ENCODE assay signal across 12 cellular contexts in genomic region chr17:68759002-68759342, GRCh38.
DNase-seq lines count a peak whose midpoint lies in the region; ATAC-seq and TF ChIP-seq lines count a peak whose summit lies in the region.
"Had no signal": no experiment of that assay in that cellular context is flagged by ENCODE, and none has a peak within 500 bp of the region (broad histone marks: within the 10 kb centered on the region; RNA-seq: fewer than 3 reads in every experiment).

No MANE protein-coding gene starts in this region.

- peak overlapping the region; percentile 67 for H3K9ac ChIP-seq in iPS-18a (ENCODE audit: low read length)

- H3K4me1 ChIP-seq in SJCRH30 = peaks cover 12% of the 10 kb centered on the region
- peaks cover 9% of the 10 kb centered on the region for H3K4me1 ChIP-seq in iPS-18a (ENCODE audit: control insufficient read depth, low read depth, low read length)
- peaks cover 6 to 7% of the 10 kb centered on the region in 2 donors for H3K4me1 ChIP-seq in gastrocnemius medialis

- CTCF ChIA-PET in Calu3 (lab: Charles Lee) = interaction anchor here (0.5 to 0.6 kb wide), 2 partner anchors 321 to 477 kb away, joined by 3 to 4 read pairs; no protein-coding TSS in a partner anchor
- CTCF ChIA-PET in T-cell (lab: Charles Lee) = no interaction called here

- H3K4me1 Mint-ChIP-seq in Calu3 (ENCODE audit: low read depth, unreplicated experiment) = peaks cover 25% of the 10 kb centered on the region
- H3K4me1 Mint-ChIP-seq in T-cell = peaks cover 7 to 9% (median 7%) of the 10 kb centered on the region in 3 donors

- no TSS peak for BruUV-seq in Calu3 (replicated peaks; lab: Mats Ljungman, UMichigan)

- H3K27me3 Mint-ChIP-seq in Calu3 (ENCODE audit: unreplicated experiment) = no peaks in the 10 kb centered on the region
- H3K27me3 Mint-ChIP-seq in T-cell = peaks cover 3 to 7% of the 10 kb centered on the region in 2 donors

- H3K27ac Mint-ChIP-seq in Calu3 (ENCODE audit: unreplicated experiment) = peak overlapping the region; percentile 90
- H3K27ac Mint-ChIP-seq in T-cell = no peak overlapping the region
- H3K27ac Mint-ChIP-seq: CD4-positive, CD25-positive, alpha-beta regulatory T cell had no signal

- H3K9me3 ChIP-seq in SJCRH30 (replicated peaks) = peaks cover 7% of the 10 kb centered on the region; the same call in 1 of the 2 replicates
- H3K9me3 ChIP-seq in iPS-18a (ENCODE audit: control insufficient read depth, low read depth, low read length) = no peaks in the 10 kb centered on the region
- H3K9me3 ChIP-seq in gastrocnemius medialis = no peaks in the 10 kb centered on the region

- H3K27ac ChIP-seq in SJCRH30 (peak overlapping the region; percentile 95), iPS-18a (ENCODE audit: low read length) (peak overlapping the region; percentile 79), gastrocnemius medialis (peak overlapping the region; percentile 73 to 87 (median 78))

- H3K9me3 Mint-ChIP-seq in Calu3 (ENCODE audit: low read depth, unreplicated experiment) (no peaks in the 10 kb centered on the region), T-cell (no peaks in the 10 kb centered on the region)

- H3K27me3 ChIP-seq in SJCRH30 (no peaks in the 10 kb centered on the region), iPS-18a (ENCODE audit: control insufficient read depth, insufficient read depth, low read length) (no peaks in the 10 kb centered on the region), gastrocnemius medialis (no peaks in the 10 kb centered on the region)

- H3K36me3 ChIP-seq in SJCRH30 = no peaks in the 10 kb centered on the region
- H3K36me3 ChIP-seq in iPS-18a (ENCODE audit: control insufficient read depth, low read depth, low read length) = no peaks in the 10 kb centered on the region
- no peaks in the 10 kb centered on the region for H3K36me3 ChIP-seq in gastrocnemius medialis

- peak overlapping the region; percentile 57 for H3K4me3 ChIP-seq in SJCRH30
- no peak overlapping the region for H3K4me3 ChIP-seq in iPS-18a (ENCODE audit: low read length)
- H3K4me3 ChIP-seq in gastrocnemius medialis = no peak overlapping the region

- TF ChIP-seq CTCF in Calu3 (IDR thresholded peaks at IDR 0.05; ENCODE audit: unreplicated experiment) (no peak), gastrocnemius medialis (IDR thresholded peaks at IDR 0.05 in 4 of 5, conservative IDR thresholded peaks at IDR 0.05 in 1 of 5) (no peak)

- no peak for ATAC-seq in gastrocnemius medialis
- no peak for ATAC-seq in T-cell (replicated peaks in 1 of 4)

- in situ Hi-C loops in gastrocnemius medialis (cut with MboI; ENCODE audit: low sequenced_read_pairs in 4 of 4) = loop anchor here (10.0 to 25.0 kb wide), 5 partner anchors 214 to 572 kb away; no protein-coding TSS in a partner anchor

- DNase-seq in Calu3 = no peak
- DNase-seq in SJCRH30 = no peak
- DNase-seq in gastrocnemius medialis = no peak
- DNase-seq in mesenteric fat pad (ENCODE audit: low spot score) = no peak
- DNase-seq in NCI-H748 treated with DMSO at 0.1 percent for 48 hours (lab: John Stamatoyannopoulos, UW) = no peak
- no peak for DNase-seq in T-cell
- DNase-seq in OCI-M2 (lab: John Stamatoyannopoulos, UW; ENCODE audit: unreplicated experiment) = no peak
- DNase-seq: activated CD4-positive, alpha-beta T cell treated with anti-CD3 and anti-CD28 coated beads for 1 hour; activated naive CD4-positive, alpha-beta T cell treated with anti-CD3 and anti-CD28 coated beads, Interleukin-2, amount 50 U/mL, for 16 hours; NCI-H187 had no signal

- H3K36me3 Mint-ChIP-seq in Calu3 (ENCODE audit: insufficient read depth, unreplicated experiment) (no peaks in the 10 kb centered on the region), T-cell (no peaks in the 10 kb centered on the region)
- H3K36me3 Mint-ChIP-seq: CD4-positive, CD25-positive, alpha-beta regulatory T cell had no signal

- H3K4me3 Mint-ChIP-seq in Calu3 (ENCODE audit: low read depth, unreplicated experiment) (peak overlapping the region; percentile 74), T-cell (no peak overlapping the region)
- H3K4me3 Mint-ChIP-seq: CD4-positive, CD25-positive, alpha-beta regulatory T cell had no signal

- POLR2A ChIA-PET in T-cell (lab: Charles Lee) = no interaction called here

- intact Hi-C loops in Calu3 (cut with micrococcal nuclease; ENCODE audit: unreplicated experiment) = loop anchor here (5.0 kb wide), 1 partner anchor 147 kb away; no protein-coding TSS in a partner anchor
- intact Hi-C loops in gastrocnemius medialis (cut with DNase I; ENCODE audit: low total_unique reads) = loop anchor here (5.0 kb wide), 1 partner anchor 222 kb away; no protein-coding TSS in a partner anchor

- TF ChIP-seq POLR2A in gastrocnemius medialis (IDR thresholded peaks at IDR 0.05) = no peak
